In the genomic region with DNA sequence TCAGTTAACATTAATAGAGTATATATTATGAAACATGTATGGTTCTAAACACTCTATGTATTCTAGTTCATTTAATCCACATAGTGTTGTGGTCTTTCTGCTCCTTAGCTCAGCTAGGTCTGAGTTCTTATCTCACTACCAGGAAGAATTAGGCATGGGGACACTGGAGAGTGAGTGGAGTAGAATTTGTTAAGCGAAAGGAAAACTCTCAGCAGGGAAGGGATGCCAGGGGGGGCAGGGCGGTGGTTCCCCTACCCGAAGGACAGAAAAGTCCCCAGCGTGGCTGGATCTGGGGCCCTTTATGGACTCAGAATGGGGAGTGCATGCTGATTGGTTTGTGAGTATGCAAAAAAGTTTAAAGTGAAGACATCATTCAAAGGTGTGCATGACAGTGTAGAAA, we compare ENCODE assay signal across 2 cellular contexts.
TF ChIP-seq lines count a peak whose summit lies in the region.

No MANE protein-coding gene starts in this region.

TF ChIP-seq in GM23338, 12 proteins besides CTCF, POLR2A, EP300 and RAD21:
- TF ChIP-seq, protein P1, sequence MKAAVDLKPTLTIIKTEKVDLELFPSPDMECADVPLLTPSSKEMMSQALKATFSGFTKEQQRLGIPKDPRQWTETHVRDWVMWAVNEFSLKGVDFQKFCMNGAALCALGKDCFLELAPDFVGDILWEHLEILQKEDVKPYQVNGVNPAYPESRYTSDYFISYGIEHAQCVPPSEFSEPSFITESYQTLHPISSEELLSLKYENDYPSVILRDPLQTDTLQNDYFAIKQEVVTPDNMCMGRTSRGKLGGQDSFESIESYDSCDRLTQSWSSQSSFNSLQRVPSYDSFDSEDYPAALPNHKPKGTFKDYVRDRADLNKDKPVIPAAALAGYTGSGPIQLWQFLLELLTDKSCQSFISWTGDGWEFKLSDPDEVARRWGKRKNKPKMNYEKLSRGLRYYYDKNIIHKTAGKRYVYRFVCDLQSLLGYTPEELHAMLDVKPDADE (IDR thresholded peaks at IDR 0.05) = no peak
- TF ChIP-seq JUNB (IDR thresholded peaks at IDR 0.05; ENCODE audit: unreplicated experiment) (no peak), POLR2AphosphoS5 (IDR thresholded peaks at IDR 0.05; ENCODE audit: low read depth) (no peak)
TF ChIP-seq in GM23338: peak in this region for 0.

TF ChIP-seq in WTC11, 78 proteins besides CTCF, POLR2A, EP300 and RAD21 (continued from another document):
- TF ChIP-seq, protein P2, sequence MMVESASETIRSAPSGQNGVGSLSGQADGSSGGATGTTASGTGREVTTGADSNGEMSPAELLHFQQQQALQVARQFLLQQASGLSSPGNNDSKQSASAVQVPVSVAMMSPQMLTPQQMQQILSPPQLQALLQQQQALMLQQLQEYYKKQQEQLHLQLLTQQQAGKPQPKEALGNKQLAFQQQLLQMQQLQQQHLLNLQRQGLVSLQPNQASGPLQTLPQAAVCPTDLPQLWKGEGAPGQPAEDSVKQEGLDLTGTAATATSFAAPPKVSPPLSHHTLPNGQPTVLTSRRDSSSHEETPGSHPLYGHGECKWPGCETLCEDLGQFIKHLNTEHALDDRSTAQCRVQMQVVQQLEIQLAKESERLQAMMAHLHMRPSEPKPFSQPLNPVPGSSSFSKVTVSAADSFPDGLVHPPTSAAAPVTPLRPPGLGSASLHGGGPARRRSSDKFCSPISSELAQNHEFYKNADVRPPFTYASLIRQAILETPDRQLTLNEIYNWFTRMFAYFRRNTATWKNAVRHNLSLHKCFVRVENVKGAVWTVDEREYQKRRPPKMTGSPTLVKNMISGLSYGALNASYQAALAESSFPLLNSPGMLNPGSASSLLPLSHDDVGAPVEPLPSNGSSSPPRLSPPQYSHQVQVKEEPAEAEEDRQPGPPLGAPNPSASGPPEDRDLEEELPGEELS (CRISPR knock-in tag; IDR thresholded peaks at IDR 0.05) = no peak
- no peak for TF ChIP-seq ZNF396 (CRISPR knock-in tag; IDR thresholded peaks at IDR 0.05; ENCODE audit: borderline replicate concordance)
- TF ChIP-seq, protein P3, sequence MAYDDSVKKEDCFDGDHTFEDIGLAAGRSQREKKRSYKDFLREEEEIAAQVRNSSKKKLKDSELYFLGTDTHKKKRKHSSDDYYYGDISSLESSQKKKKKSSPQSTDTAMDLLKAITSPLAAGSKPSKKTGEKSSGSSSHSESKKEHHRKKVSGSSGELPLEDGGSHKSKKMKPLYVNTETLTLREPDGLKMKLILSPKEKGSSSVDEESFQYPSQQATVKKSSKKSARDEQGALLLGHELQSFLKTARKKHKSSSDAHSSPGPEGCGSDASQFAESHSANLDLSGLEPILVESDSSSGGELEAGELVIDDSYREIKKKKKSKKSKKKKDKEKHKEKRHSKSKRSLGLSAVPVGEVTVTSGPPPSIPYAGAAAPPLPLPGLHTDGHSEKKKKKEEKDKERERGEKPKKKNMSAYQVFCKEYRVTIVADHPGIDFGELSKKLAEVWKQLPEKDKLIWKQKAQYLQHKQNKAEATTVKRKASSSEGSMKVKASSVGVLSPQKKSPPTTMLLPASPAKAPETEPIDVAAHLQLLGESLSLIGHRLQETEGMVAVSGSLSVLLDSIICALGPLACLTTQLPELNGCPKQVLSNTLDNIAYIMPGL (CRISPR knock-in tag; IDR thresholded peaks at IDR 0.05) = no peak
- TF ChIP-seq, protein P4, sequence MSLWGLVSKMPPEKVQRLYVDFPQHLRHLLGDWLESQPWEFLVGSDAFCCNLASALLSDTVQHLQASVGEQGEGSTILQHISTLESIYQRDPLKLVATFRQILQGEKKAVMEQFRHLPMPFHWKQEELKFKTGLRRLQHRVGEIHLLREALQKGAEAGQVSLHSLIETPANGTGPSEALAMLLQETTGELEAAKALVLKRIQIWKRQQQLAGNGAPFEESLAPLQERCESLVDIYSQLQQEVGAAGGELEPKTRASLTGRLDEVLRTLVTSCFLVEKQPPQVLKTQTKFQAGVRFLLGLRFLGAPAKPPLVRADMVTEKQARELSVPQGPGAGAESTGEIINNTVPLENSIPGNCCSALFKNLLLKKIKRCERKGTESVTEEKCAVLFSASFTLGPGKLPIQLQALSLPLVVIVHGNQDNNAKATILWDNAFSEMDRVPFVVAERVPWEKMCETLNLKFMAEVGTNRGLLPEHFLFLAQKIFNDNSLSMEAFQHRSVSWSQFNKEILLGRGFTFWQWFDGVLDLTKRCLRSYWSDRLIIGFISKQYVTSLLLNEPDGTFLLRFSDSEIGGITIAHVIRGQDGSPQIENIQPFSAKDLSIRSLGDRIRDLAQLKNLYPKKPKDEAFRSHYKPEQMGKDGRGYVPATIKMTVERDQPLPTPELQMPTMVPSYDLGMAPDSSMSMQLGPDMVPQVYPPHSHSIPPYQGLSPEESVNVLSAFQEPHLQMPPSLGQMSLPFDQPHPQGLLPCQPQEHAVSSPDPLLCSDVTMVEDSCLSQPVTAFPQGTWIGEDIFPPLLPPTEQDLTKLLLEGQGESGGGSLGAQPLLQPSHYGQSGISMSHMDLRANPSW (CRISPR knock-in tag; conservative IDR thresholded peaks at IDR 0.05; ENCODE audit: low read depth) = no peak
- TF ChIP-seq, protein P5, sequence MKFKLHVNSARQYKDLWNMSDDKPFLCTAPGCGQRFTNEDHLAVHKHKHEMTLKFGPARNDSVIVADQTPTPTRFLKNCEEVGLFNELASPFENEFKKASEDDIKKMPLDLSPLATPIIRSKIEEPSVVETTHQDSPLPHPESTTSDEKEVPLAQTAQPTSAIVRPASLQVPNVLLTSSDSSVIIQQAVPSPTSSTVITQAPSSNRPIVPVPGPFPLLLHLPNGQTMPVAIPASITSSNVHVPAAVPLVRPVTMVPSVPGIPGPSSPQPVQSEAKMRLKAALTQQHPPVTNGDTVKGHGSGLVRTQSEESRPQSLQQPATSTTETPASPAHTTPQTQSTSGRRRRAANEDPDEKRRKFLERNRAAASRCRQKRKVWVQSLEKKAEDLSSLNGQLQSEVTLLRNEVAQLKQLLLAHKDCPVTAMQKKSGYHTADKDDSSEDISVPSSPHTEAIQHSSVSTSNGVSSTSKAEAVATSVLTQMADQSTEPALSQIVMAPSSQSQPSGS (CRISPR knock-in tag; IDR thresholded peaks at IDR 0.05; ENCODE audit: borderline replicate concordance, low read depth) = no peak
